1 cellular context compared by ENCODE assay signal in genomic region chr15:69591905-69592508, GRCh38.
TF ChIP-seq lines count a peak whose summit lies in the region.

No MANE protein-coding gene starts in this region.

TF ChIP-seq in HepG2, 621 proteins besides CTCF, POLR2A, EP300 and RAD21 (continues in another document):
- TF ChIP-seq ETV6 (CRISPR knock-in tag; conservative IDR thresholded peaks at IDR 0.05) (0 out of 2 replicates have a peak, but pooled peaks have one; percentile 47), ZNF335 (CRISPR knock-in tag; IDR thresholded peaks at IDR 0.05) (peak; percentile 50; the same call in 1 of the 2 replicates), ZNF703 (CRISPR knock-in tag; IDR thresholded peaks at IDR 0.05; ENCODE audit: borderline replicate concordance) (peak; percentile 98), ZNF512 (CRISPR knock-in tag; IDR thresholded peaks at IDR 0.05) (peak; percentile 78; the same call in 1 of the 2 replicates), KDM1A (CRISPR knock-in tag; IDR thresholded peaks at IDR 0.05) (peak; percentile 75; the same call in 1 of the 2 replicates), DMAP1 (CRISPR knock-in tag; IDR thresholded peaks at IDR 0.05) (no peak), ZNF230 (CRISPR knock-in tag; IDR thresholded peaks at IDR 0.05) (no peak), NBN (conservative IDR thresholded peaks at IDR 0.05) (no peak), THAP11 (CRISPR knock-in tag; IDR thresholded peaks at IDR 0.05) (peak; percentile 77), E2F1 (CRISPR knock-in tag; IDR thresholded peaks at IDR 0.05) (no peak), GPN1 (CRISPR knock-in tag; IDR thresholded peaks at IDR 0.05; ENCODE audit: borderline replicate concordance) (no peak), ZBTB21 (CRISPR knock-in tag; IDR thresholded peaks at IDR 0.05) (0 out of 2 replicates have a peak, but pooled peaks have one; percentile 36), FUBP1 (CRISPR knock-in tag; IDR thresholded peaks at IDR 0.05; ENCODE audit: borderline replicate concordance) (peak; percentile 89; the same call in 1 of the 2 replicates), ZNF543 (CRISPR knock-in tag; IDR thresholded peaks at IDR 0.05) (no peak), RCOR2 (CRISPR knock-in tag; IDR thresholded peaks at IDR 0.05) (peak; percentile 75), GATAD1 (CRISPR knock-in tag; IDR thresholded peaks at IDR 0.05) (peak; percentile 68), CEBPG (CRISPR knock-in tag; IDR thresholded peaks at IDR 0.05) (peak; percentile 76), ZKSCAN8 (CRISPR knock-in tag; IDR thresholded peaks at IDR 0.05; ENCODE audit: borderline replicate concordance) (peak; percentile 76; the same call in 1 of the 2 replicates), SNAPC5 (CRISPR knock-in tag; IDR thresholded peaks at IDR 0.05; ENCODE audit: borderline replicate concordance) (peak; percentile 65; the same call in 1 of the 2 replicates), ZNF792 (CRISPR knock-in tag; IDR thresholded peaks at IDR 0.05) (peak; percentile 39; the same call in 1 of the 2 replicates), ASH2L (IDR thresholded peaks at IDR 0.05; ENCODE audit: insufficient read length, low read depth, low read length) (no peak), NFIC (IDR thresholded peaks at IDR 0.05; ENCODE audit: low read length) (peak; percentile 96), SOX13 (IDR thresholded peaks at IDR 0.05) (peak; percentile 93), SOX13 (CRISPR knock-in tag; conservative IDR thresholded peaks at IDR 0.05 in 1 of 2, IDR thresholded peaks at IDR 0.05 in 1 of 2) (peak in 1 of 2 experiments; percentile 93; a peak in 2 of 4 replicates), RXRA (CRISPR knock-in tag; IDR thresholded peaks at IDR 0.05) (peak; percentile 46; the same call in 1 of the 2 replicates), POGK (CRISPR knock-in tag; conservative IDR thresholded peaks at IDR 0.05) (0 out of 2 replicates have a peak, but pooled peaks have one; percentile 32), ZNF639 (CRISPR knock-in tag; conservative IDR thresholded peaks at IDR 0.05) (0 out of 2 replicates have a peak, but pooled peaks have one; percentile 37), TGIF2 (CRISPR knock-in tag; IDR thresholded peaks at IDR 0.05) (peak; percentile 25; the same call in 1 of the 2 replicates), CHD4 (IDR thresholded peaks at IDR 0.05; ENCODE audit: borderline replicate concordance, low read length) (0 out of 2 replicates have a peak, but pooled peaks have one; percentile 21), ZNF503 (CRISPR knock-in tag; IDR thresholded peaks at IDR 0.05) (peak; percentile 100), RFXAP (CRISPR knock-in tag; IDR thresholded peaks at IDR 0.05; ENCODE audit: borderline replicate concordance) (no peak), TFAP4 (IDR thresholded peaks at IDR 0.05; ENCODE audit: borderline replicate concordance, low read depth) (peak; percentile 63; the same call in 1 of the 2 replicates), FOXA1 (IDR thresholded peaks at IDR 0.05) (peak; percentile 99), FOXA1 (CRISPR knock-in tag; IDR thresholded peaks at IDR 0.05) (peak; percentile 99), ZBTB20 (CRISPR knock-in tag; IDR thresholded peaks at IDR 0.05; ENCODE audit: borderline replicate concordance, low read depth) (peak; percentile 89; the same call in 1 of the 2 replicates), HHEX (CRISPR knock-in tag; IDR thresholded peaks at IDR 0.05) (peak; percentile 100), ZNF367 (CRISPR knock-in tag; IDR thresholded peaks at IDR 0.05; ENCODE audit: borderline replicate concordance) (no peak), FOXA3 (CRISPR knock-in tag; IDR thresholded peaks at IDR 0.05) (peak; percentile 99), BHLHE40 (IDR thresholded peaks at IDR 0.05; ENCODE audit: low read length) (peak; percentile 84), TBX3 (IDR thresholded peaks at IDR 0.05; ENCODE audit: borderline replicate concordance) (peak; percentile 100), ZNF205 (CRISPR knock-in tag; IDR thresholded peaks at IDR 0.05) (peak; percentile 90), HOXA5 (CRISPR knock-in tag; IDR thresholded peaks at IDR 0.05) (0 out of 2 replicates have a peak, but pooled peaks have one; percentile 35), HDAC2 (CRISPR knock-in tag; IDR thresholded peaks at IDR 0.05) (peak; percentile 99), NKX3-1 (CRISPR knock-in tag; IDR thresholded peaks at IDR 0.05) (peak; percentile 100), ERF (CRISPR knock-in tag; IDR thresholded peaks at IDR 0.05) (peak; percentile 58; the same call in 1 of the 2 replicates), MIXL1 (CRISPR knock-in tag; IDR thresholded peaks at IDR 0.05) (peak; percentile 94), FOXP1 (IDR thresholded peaks at IDR 0.05) (peak; percentile 35; the same call in 1 of the 2 replicates), FOXP1 (CRISPR knock-in tag; IDR thresholded peaks at IDR 0.05) (peak; percentile 87), TRIM22 (IDR thresholded peaks at IDR 0.05) (no peak), ZBTB44 (CRISPR knock-in tag; IDR thresholded peaks at IDR 0.05) (peak; percentile 47; the same call in 1 of the 2 replicates), BCL6 (CRISPR knock-in tag; IDR thresholded peaks at IDR 0.05) (peak; percentile 94), ETV5 (CRISPR knock-in tag; IDR thresholded peaks at IDR 0.05; ENCODE audit: borderline replicate concordance) (peak; percentile 75; the same call in 1 of the 2 replicates), ISL2 (CRISPR knock-in tag; IDR thresholded peaks at IDR 0.05) (peak; percentile 94), MIER3 (CRISPR knock-in tag; IDR thresholded peaks at IDR 0.05; ENCODE audit: borderline replicate concordance) (peak; percentile 91; the same call in 1 of the 2 replicates), TCF12 (IDR thresholded peaks at IDR 0.05) (no peak), TCF12 (CRISPR knock-in tag; IDR thresholded peaks at IDR 0.05) (peak; percentile 94), CREM (IDR thresholded peaks at IDR 0.05) (peak; percentile 83), CREM (CRISPR knock-in tag; IDR thresholded peaks at IDR 0.05) (no peak), FOXO1 (CRISPR knock-in tag; IDR thresholded peaks at IDR 0.05) (peak; percentile 81), ZFP41 (CRISPR knock-in tag; IDR thresholded peaks at IDR 0.05; ENCODE audit: borderline replicate concordance) (no peak), SKI (IDR thresholded peaks at IDR 0.05; ENCODE audit: partially characterized antibody) (peak; percentile 98), ZNF878 (CRISPR knock-in tag; IDR thresholded peaks at IDR 0.05) (0 out of 2 replicates have a peak, but pooled peaks have one; percentile 63)
